ENCODE assay signal across 11 cellular contexts in genomic region chr17:57519199-57519598, GRCh38.
DNase-seq lines count a peak whose midpoint lies in the region; ATAC-seq and TF ChIP-seq lines count a peak whose summit lies in the region.
"Had no signal": no experiment of that assay in that cellular context is flagged by ENCODE, and none has a peak within 500 bp of the region (broad histone marks: within the 10 kb centered on the region; RNA-seq: fewer than 3 reads in every experiment).

No MANE protein-coding gene starts in this region.

- H3K27ac ChIP-seq in WERI-Rb-1 (peak overlapping the region; percentile 98), cardiac muscle cell (peak overlapping the region; percentile 84), smooth muscle cell (ENCODE audit: low read depth) (peak overlapping the region; percentile 86)
- H3K27ac ChIP-seq: 22Rv1, testis had no signal

- WGBS in smooth muscle cell (ENCODE audit: low lambda C conversion rate) = 25% methylated on average over 9 of the region's 9 CpGs

- peak overlapping the region; percentile 7; the same call in 1 of the 2 replicates for H3K4me3 ChIP-seq in WERI-Rb-1 (ENCODE audit: low read depth, low read length)
- H3K4me3 ChIP-seq in cardiac muscle cell = no peak overlapping the region
- H3K4me3 ChIP-seq in smooth muscle cell = no peak overlapping the region
- H3K4me3 ChIP-seq: GM12878, testis had no signal

- H3K4me1 ChIP-seq in cardiac muscle cell (ENCODE audit: low read depth) (peaks cover 60% of the 10 kb centered on the region), smooth muscle cell (ENCODE audit: low read depth) (peaks cover 41% of the 10 kb centered on the region)

- peak overlapping the region; percentile 68 for H3K4me2 ChIP-seq in smooth muscle cell

- H2AFZ ChIP-seq in smooth muscle cell (ENCODE audit: low read depth) = no peak overlapping the region

- no peaks in the 10 kb centered on the region for H3K27me3 ChIP-seq in WERI-Rb-1 (ENCODE audit: insufficient read depth, low read depth, severe bottlenecking)
- H3K27me3 ChIP-seq in cardiac muscle cell = no peaks in the 10 kb centered on the region
- H3K27me3 ChIP-seq in smooth muscle cell (ENCODE audit: low read depth) = no peaks in the 10 kb centered on the region
- H3K27me3 ChIP-seq: testis had no signal

- no peaks in the 10 kb centered on the region for H3K9me3 ChIP-seq in WERI-Rb-1 (ENCODE audit: severe bottlenecking)
- no peaks in the 10 kb centered on the region for H3K9me3 ChIP-seq in cardiac muscle cell (ENCODE audit: low read depth)
- H3K9me3 ChIP-seq in smooth muscle cell (replicated peaks; ENCODE audit: low read depth) = no peaks in the 10 kb centered on the region
- H3K9me3 ChIP-seq: testis had no signal

- H3K36me3 ChIP-seq in WERI-Rb-1 = no peaks in the 10 kb centered on the region
- no peaks in the 10 kb centered on the region for H3K36me3 ChIP-seq in cardiac muscle cell
- H3K36me3 ChIP-seq in smooth muscle cell (ENCODE audit: low read depth) = no peaks in the 10 kb centered on the region

- peaks cover 5% of the 10 kb centered on the region for H4K20me1 ChIP-seq in smooth muscle cell (ENCODE audit: low read depth)

- H3F3A ChIP-seq in smooth muscle cell (ENCODE audit: low read depth) = peaks cover 27% of the 10 kb centered on the region

- peak overlapping the region; percentile 67 for H3K9ac ChIP-seq in smooth muscle cell (ENCODE audit: low read depth)

- DNase-seq in DMS 273 (lab: John Stamatoyannopoulos, UW; ENCODE audit: unreplicated experiment) (peak; percentile 79), DMS 273 treated with DMSO at 0.1 percent for 48 hours (lab: John Stamatoyannopoulos, UW) (no peak), WERI-Rb-1 (peak; percentile 65), cardiac muscle cell (ENCODE audit: low read depth in 1 of 2, low spot score in 1 of 2) (peak in 1 of 2 donors; percentile 49), smooth muscle cell (lab: John Stamatoyannopoulos, UW; ENCODE audit: unreplicated experiment) (peak; percentile 50), NCI-H1092 (lab: John Stamatoyannopoulos, UW) (no peak), NCI-H1105 (lab: John Stamatoyannopoulos, UW) (no peak)
- DNase-seq: testis had no signal

- no peak for TF ChIP-seq CTCF in WERI-Rb-1 (IDR thresholded peaks at IDR 0.05; ENCODE audit: low read depth, low read length)
- no peak for TF ChIP-seq CTCF in cardiac muscle cell (IDR thresholded peaks at IDR 0.05; ENCODE audit: low read depth, low read length)
- TF ChIP-seq CTCF in smooth muscle cell (IDR thresholded peaks at IDR 0.05; ENCODE audit: borderline replicate concordance, insufficient read depth, poor library complexity, severe bottlenecking) = no peak

- ATAC-seq in GM21786 (IDR thresholded peaks at IDR 0.05; ENCODE audit: unreplicated experiment) = no peak
- ATAC-seq: GM12878 had no signal

- no peaks in the 10 kb centered on the region for H3K79me2 ChIP-seq in smooth muscle cell (ENCODE audit: low read depth)

Comparison
In these comparisons a context has a peak if more than half of its experiments do, and no peak if none do; other contexts are left out.
1. DNase-seq: peak in DMS 273 (single experiment), WERI-Rb-1 (single experiment) and smooth muscle cell (single experiment); none in DMS 273 treated with DMSO at 0.1 percent for 48 hours (single experiment), NCI-H1092 (single experiment) and NCI-H1105 (single experiment).
2. Peak in every context shown above with its lines, with median percentiles within 50 percentile points of each other: H3K27ac ChIP-seq.